ENCODE assay signal across 8 cellular contexts in the genomic region with DNA sequence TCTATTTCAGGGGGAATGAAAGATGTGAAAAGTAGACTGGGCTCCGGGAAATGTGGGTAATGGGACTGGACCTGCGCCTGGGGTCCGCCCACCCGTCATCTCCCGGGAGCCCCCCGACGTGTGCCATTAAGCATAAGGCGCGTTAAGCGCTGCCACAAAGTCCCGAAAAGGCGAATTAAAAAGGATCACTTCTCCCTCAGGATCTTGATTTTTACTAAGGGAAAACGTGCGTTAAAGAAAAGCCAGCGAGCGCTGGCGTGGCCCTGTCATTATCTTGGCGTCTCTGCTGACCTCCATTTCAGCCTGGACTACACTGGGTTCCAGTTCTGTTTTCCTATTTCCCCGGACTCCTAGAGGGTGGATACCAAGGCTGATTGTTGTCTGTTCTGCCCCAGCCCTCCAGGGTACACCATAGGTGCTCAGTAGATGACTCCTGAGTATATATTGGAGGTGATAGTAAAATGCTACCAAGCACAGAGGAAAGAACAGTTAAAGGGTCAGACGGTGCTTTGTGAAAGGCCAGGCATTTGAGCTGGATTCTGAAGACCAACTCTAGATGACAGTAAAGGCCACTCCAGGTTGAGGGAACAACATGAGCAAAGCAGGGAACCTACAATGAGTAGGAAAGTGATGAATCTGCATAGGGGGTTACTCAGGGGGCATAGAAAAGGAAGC.
DNase-seq lines count a peak whose midpoint lies in the region; ATAC-seq and TF ChIP-seq lines count a peak whose summit lies in the region.

No MANE protein-coding gene starts in this region.

- H3K4me1 ChIP-seq in PC-9 (replicated peaks; ENCODE audit: insufficient read depth) (peaks cover 16% of the 10 kb centered on the region), liver (ENCODE audit: control insufficient read depth in 4 of 4, insufficient read depth in 4 of 4, low read length in 3 of 4) (peaks cover 0 to 8% (median 7%) of the 10 kb centered on the region in 4 donors), thoracic aorta (ENCODE audit: control insufficient read depth in 1 of 2, low read depth in 2 of 2) (peaks cover 8 to 20% of the 10 kb centered on the region in 2 donors)

- H3K27ac ChIP-seq in PC-9 (no peak overlapping the region), liver (ENCODE audit: low read depth in 1 of 2, low read length in 2 of 2) (peak overlapping the region; percentile 74 to 85), thoracic aorta (peak overlapping the region; percentile 93 to 94)

- TF ChIP-seq RAD21 in liver (IDR thresholded peaks at IDR 0.05) = peak in 1 of 2 donors; percentile 33

- H3K9me2 ChIP-seq in PC-9 (ENCODE audit: insufficient read depth) = no peaks in the 10 kb centered on the region

- H3K79me2 ChIP-seq in PC-9 (ENCODE audit: low read depth) = no peaks in the 10 kb centered on the region

- TF ChIP-seq CTCF in PC-9 (conservative IDR thresholded peaks at IDR 0.05) (no peak), liver (IDR thresholded peaks at IDR 0.05; ENCODE audit: low read depth, low read length, missing input control) (no peak), thoracic aorta (IDR thresholded peaks at IDR 0.05) (no peak)

- peaks cover 20% of the 10 kb centered on the region for H3F3A ChIP-seq in PC-9 (ENCODE audit: insufficient read depth, low read depth)

- H3K27me3 ChIP-seq in PC-9 (ENCODE audit: insufficient read depth, low read depth) = no peaks in the 10 kb centered on the region
- H3K27me3 ChIP-seq in liver (ENCODE audit: control insufficient read depth in 4 of 4, insufficient read depth in 4 of 4, low read length in 3 of 4) = no peaks in the 10 kb centered on the region
- no peaks in the 10 kb centered on the region for H3K27me3 ChIP-seq in thoracic aorta (replicated peaks; ENCODE audit: insufficient read depth)

- no peaks in the 10 kb centered on the region for H3K36me3 ChIP-seq in PC-9 (ENCODE audit: low read depth)
- no peaks in the 10 kb centered on the region for H3K36me3 ChIP-seq in liver (ENCODE audit: control insufficient read depth in 4 of 4, insufficient read depth in 3 of 4, low read depth in 1 of 4, low read length in 3 of 4)
- no peaks in the 10 kb centered on the region for H3K36me3 ChIP-seq in thoracic aorta

- H3K4me3 ChIP-seq in PC-9 (peak overlapping the region; percentile 82; the same call in 1 of the 2 replicates), liver (ENCODE audit: low read depth in 1 of 3, low read length in 3 of 3) (peak overlapping the region; percentile 36 to 91 (median 88)), thoracic aorta (peak overlapping the region; percentile 77)

- TSS peak; percentile 22 for BruUV-seq in PC-9 (replicated peaks; lab: Mats Ljungman, UMichigan)

- peak; percentile 7 for DNase-seq in stimulated activated CD4-positive, alpha-beta T cell treated with anti-CD3 and anti-CD28 coated beads, Interleukin-4, amount 100 ng/mL, for 1 hour
- DNase-seq in stimulated activated CD4-positive, alpha-beta T cell treated with anti-CD3 and anti-CD28 coated beads, Interleukin-1b, Interleukin-23, amount 100 ng/mL, for 48 hours = no peak
- DNase-seq in PC-9 (peak in 1 of 2 experiments; percentile 14), dermis microvascular lymphatic vessel endothelial cell (ENCODE audit: low read depth in 2 of 2) (peak; percentile 11 to 33), thoracic aorta (ENCODE audit: low spot score) (no peak), NCI-H2196 treated with DMSO at 0.1 percent for 48 hours (lab: John Stamatoyannopoulos, UW; ENCODE audit: unreplicated experiment) (no peak)

- peak overlapping the region; percentile 73 for H3K4me2 ChIP-seq in PC-9

- ATAC-seq in thoracic aorta (ENCODE audit: insufficient number of reproducible peaks, low FRiP score, low read depth) (peak; percentile 22), GM19351 (IDR thresholded peaks at IDR 0.05; ENCODE audit: unreplicated experiment) (no peak)

- POLR2A ChIA-PET in PC-9 (lab: Charles Lee; ENCODE audit: unreplicated experiment) = no interaction called here

- peak overlapping the region; percentile 37 to 80 for H3K9ac ChIP-seq in liver (ENCODE audit: low read depth in 1 of 2, low read length in 2 of 2)

- intact Hi-C loops in PC-9 (cut with micrococcal nuclease; ENCODE audit: unreplicated experiment) = loop anchor here (1.0 to 5.0 kb wide), 4 partner anchors 34 to 333 kb away; partner anchors contain the start of gene ARID1B

- CTCF ChIA-PET in PC-9 (lab: Charles Lee) = no interaction called here

- 11% methylated on average over 20 of the region's 20 CpGs for WGBS in liver

- H3K9me3 ChIP-seq in PC-9 (ENCODE audit: insufficient read depth, low read depth) (no peaks in the 10 kb centered on the region), liver (ENCODE audit: control insufficient read depth in 4 of 4, low read length in 3 of 4) (no peaks in the 10 kb centered on the region), thoracic aorta (no peaks in the 10 kb centered on the region)

- H2AFZ ChIP-seq in PC-9 = peak overlapping the region; percentile 85

- no peaks in the 10 kb centered on the region for H4K20me1 ChIP-seq in PC-9 (ENCODE audit: insufficient read depth)

TF ChIP-seq in liver, 16 proteins besides CTCF, POLR2A, EP300 and RAD21:
- no peak for TF ChIP-seq GABPA (IDR thresholded peaks at IDR 0.05 in 1 of 2, conservative IDR thresholded peaks at IDR 0.05 in 1 of 2)
- peak; percentile 5 for TF ChIP-seq REST (IDR thresholded peaks at IDR 0.05)
- peak; percentile 66 for TF ChIP-seq YY1 (IDR thresholded peaks at IDR 0.05)

Comparison
In these comparisons a context has a peak if more than half of its experiments do, and no peak if none do; other contexts are left out.
1. DNase-seq: peak in stimulated activated CD4-positive, alpha-beta T cell treated with anti-CD3 and anti-CD28 coated beads, Interleukin-4, amount 100 ng/mL, for 1 hour (single experiment) and dermis microvascular lymphatic vessel endothelial cell (2 of 2); none in stimulated activated CD4-positive, alpha-beta T cell treated with anti-CD3 and anti-CD28 coated beads, Interleukin-1b, Interleukin-23, amount 100 ng/mL, for 48 hours (single experiment), thoracic aorta (single experiment) and NCI-H2196 treated with DMSO at 0.1 percent for 48 hours (single experiment).
2. Peak in every context shown above with its lines, with median percentiles within 50 percentile points of each other: H3K4me3 ChIP-seq.